ENCODE assay signal across 10 cellular contexts in genomic region chr19:45824041-45824471, GRCh38. TPM values are rescaled to one million over a fixed set of nuclear protein-coding genes. Genes with fewer than 3 reads are reported as not detected.
A peak's percentile ranks its signal among the peaks of the same experiment; 100 is the strongest.
DNase-seq lines count a peak whose midpoint lies in the region; TF ChIP-seq lines count a peak whose summit lies in the region.
"Had no signal": no experiment of that assay in that cellular context is flagged by ENCODE, and none has a peak within 500 bp of the region (broad histone marks: within the 10 kb centered on the region; RNA-seq: fewer than 3 reads in every experiment).

No MANE protein-coding gene starts in this region.

- no peak for TF ChIP-seq CTCF in endothelial cell (IDR thresholded peaks at IDR 0.05; ENCODE audit: unreplicated experiment)

- H3K9me3 Mint-ChIP-seq in endothelial cell (ENCODE audit: unreplicated experiment) = no peaks in the 10 kb centered on the region

- TF ChIP-seq EP300 in Ishikawa (IDR thresholded peaks at IDR 0.05; ENCODE audit: borderline replicate concordance) = no peak

- no peak for TF ChIP-seq RAD21 in Ishikawa (IDR thresholded peaks at IDR 0.05; ENCODE audit: low read depth)

- peaks cover 26% of the 10 kb centered on the region for H3K36me3 Mint-ChIP-seq in endothelial cell (ENCODE audit: low read depth, unreplicated experiment)

- DNase-seq in NCI-H345 (lab: John Stamatoyannopoulos, UW) (peak; percentile 75), endothelial cell (ENCODE audit: low spot score) (no peak), posterior cingulate gyrus (peak in 7 of 10 donors; percentile 42 to 94 (median 64)), SKM-1 treated with dmso at 0.1 percent for 144 hours (lab: John Stamatoyannopoulos, UW; ENCODE audit: unreplicated experiment) (no peak), H4 (ENCODE audit: low spot score) (no peak)
- DNase-seq in activated CD8-positive, alpha-beta memory T cell treated with anti-CD3 and anti-CD28 coated beads for 24 hours = no peak
- DNase-seq in activated CD4-positive, alpha-beta T cell treated with anti-CD3 and anti-CD28 coated beads, Interleukin-2, amount 50 U/mL, for 48 hours = no peak
- DNase-seq: T1000 had no signal

- peaks cover 28% of the 10 kb centered on the region for H3K27me3 Mint-ChIP-seq in endothelial cell (ENCODE audit: unreplicated experiment)

- peaks cover 3% of the 10 kb centered on the region for H3K4me1 Mint-ChIP-seq in endothelial cell (ENCODE audit: unreplicated experiment)

- intact Hi-C loops in posterior cingulate gyrus (cut with DNase I) = no loop called here

- H3K4me3 Mint-ChIP-seq in endothelial cell (ENCODE audit: unreplicated experiment) = no peak overlapping the region

- H3K27ac Mint-ChIP-seq in endothelial cell (ENCODE audit: unreplicated experiment) = peak overlapping the region; percentile 62

TF ChIP-seq in Ishikawa, 13 proteins besides CTCF, POLR2A, EP300 and RAD21:
- TF ChIP-seq REST (IDR thresholded peaks at IDR 0.05; ENCODE audit: low read depth) (no peak), NFIC (IDR thresholded peaks at IDR 0.05) (peak; percentile 78), TCF12 (IDR thresholded peaks at IDR 0.05; ENCODE audit: low read depth) (peak; percentile 36; the same call in 1 of the 2 replicates), TAF1 (IDR thresholded peaks at IDR 0.05; ENCODE audit: low read depth) (no peak)
TF ChIP-seq in Ishikawa: peak in this region for 2.

RNA-seq across cellular contexts. Expression of gene RSPH6A, which starts 8.9 kb away (rescaled TPM):
- 0.28 TPM for total RNA-seq in endothelial cell (ENCODE audit: unreplicated experiment)
- not detected in 2 replicates for total RNA-seq in H4 (2014; rRNA removed; shearing (Covaris generic))

RNA-seq across cellular contexts. Expression of gene DMWD, which starts 31.4 kb away (rescaled TPM):
- 95.3 TPM for total RNA-seq in endothelial cell (ENCODE audit: unreplicated experiment)
- total RNA-seq in H4 (2014; rRNA removed; shearing (Covaris generic)) = 5.9 and 7.8 TPM in 2 replicates

RNA-seq across cellular contexts. Expression of gene SYMPK, which starts 38.9 kb away (rescaled TPM):
- 70.7 TPM for total RNA-seq in endothelial cell (ENCODE audit: unreplicated experiment)
- total RNA-seq in H4 (2014; rRNA removed; shearing (Covaris generic)) = 13.2 and 17.7 TPM in 2 replicates

RNA-seq across cellular contexts. Expression of gene FOXA3, which starts 40.1 kb away (rescaled TPM):
- 1.1 TPM for total RNA-seq in endothelial cell (ENCODE audit: unreplicated experiment)
- total RNA-seq in H4 (2014; rRNA removed; shearing (Covaris generic)) = 0.31 TPM in 1 of 2 replicates, not detected in the other
- total RNA-seq: chondrocyte had no signal

RNA-seq across cellular contexts. Expression of gene DMPK, which starts 41.8 kb away (rescaled TPM):
- 80.3 TPM for total RNA-seq in endothelial cell (ENCODE audit: unreplicated experiment)
- total RNA-seq in H4 (2014; rRNA removed; shearing (Covaris generic)) = 1.6 and 2.2 TPM in 2 replicates

Comparison
In these comparisons a context has a peak if more than half of its experiments do, and no peak if none do; other contexts are left out.
1. DNase-seq: peak in NCI-H345 (single experiment) and posterior cingulate gyrus (7 of 10); none in endothelial cell (single experiment), activated CD8-positive, alpha-beta memory T cell treated with anti-CD3 and anti-CD28 coated beads for 24 hours (single experiment), SKM-1 treated with dmso at 0.1 percent for 144 hours (single experiment), activated CD4-positive, alpha-beta T cell treated with anti-CD3 and anti-CD28 coated beads, Interleukin-2, amount 50 U/mL, for 48 hours (0 of 2) and H4 (single experiment).
2. RNA of gene DMWD, which starts 31.4 kb away (total RNA-seq): 95.3 TPM in endothelial cell (single experiment); 5.9 to 7.8 TPM in H4; every median in the first group is over 10 times any median in the second.